ENCODE assay signal across 8 cellular contexts in the genomic region with DNA sequence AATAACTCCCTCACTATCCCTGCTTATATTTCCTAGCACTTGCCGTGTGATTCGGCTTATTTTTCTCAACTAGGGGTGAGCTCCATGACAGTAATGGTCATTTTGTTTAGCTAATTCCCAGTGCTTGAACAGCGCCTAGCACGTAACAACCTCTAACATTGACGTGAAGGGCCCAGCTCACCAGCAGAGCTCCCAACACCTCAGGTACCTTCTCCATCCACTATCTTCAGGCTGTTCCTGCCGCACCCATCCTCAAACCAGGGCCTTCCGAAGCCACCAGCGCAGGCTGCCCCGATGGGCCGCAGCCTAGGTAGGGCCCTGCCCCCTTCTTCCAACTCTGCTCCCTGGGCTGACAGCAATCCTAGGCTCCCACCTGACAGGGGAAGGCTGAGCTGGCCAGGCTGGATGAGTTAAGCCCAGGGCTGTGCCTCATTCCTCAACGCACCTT. TPM values are rescaled to one million over a fixed set of nuclear protein-coding genes. Genes with fewer than 3 reads are reported as not detected.
DNase-seq lines count a peak whose midpoint lies in the region; ATAC-seq and TF ChIP-seq lines count a peak whose summit lies in the region.

No MANE protein-coding gene starts in this region.

- H3K9me3 Mint-ChIP-seq in activated naive CD4-positive, alpha-beta T cell treated with anti-CD3 and anti-CD28 coated beads, Interleukin-2, amount 50 U/mL, for 72 hours, result no peaks in the 10 kb centered on the region

- 19 to 30% methylated on average over 11 of the region's 11 CpGs for WGBS in sigmoid colon, 2 donors

- TF ChIP-seq POLR2A in sigmoid colon (IDR thresholded peaks at IDR 0.05), result no peak

- DNase-seq in activated CD8-positive, alpha-beta memory T cell treated with anti-CD3 and anti-CD28 coated beads for 24 hours, result peak; percentile 69
- DNase-seq in activated CD8-positive, alpha-beta memory T cell treated with anti-CD3 and anti-CD28 coated beads, Interleukin-2, amount 50 U/mL, for 4 hours, result no peak
- DNase-seq in activated naive CD4-positive, alpha-beta T cell treated with anti-CD3 and anti-CD28 coated beads, Interleukin-2, amount 50 U/mL, for 72 hours (ENCODE audit: low spot score in 2 of 2), result no peak
- DNase-seq in right atrium auricular region (ENCODE audit: low spot score) (no peak), sigmoid colon (no peak), NOMO-1 treated with DMSO at 0.1 percent for 48 hours (lab: John Stamatoyannopoulos, UW; ENCODE audit: unreplicated experiment) (no peak), NCI-H526 treated with DMSO at 0.1 percent for 48 hours (lab: John Stamatoyannopoulos, UW) (no peak), HCEC 1CT (no peak)

- no peak for TF ChIP-seq EP300 in sigmoid colon (IDR thresholded peaks at IDR 0.05)

- H3K4me1 ChIP-seq in right atrium auricular region (peaks cover 0 to 24% of the 10 kb centered on the region in 2 donors), sigmoid colon (peaks cover 0 to 30% (median 20%) of the 10 kb centered on the region in 4 donors)

- H3K9me3 ChIP-seq in right atrium auricular region, result no peaks in the 10 kb centered on the region
- H3K9me3 ChIP-seq in sigmoid colon, result no peaks in the 10 kb centered on the region

- H3K36me3 ChIP-seq in right atrium auricular region (peaks cover 25% of the 10 kb centered on the region), sigmoid colon (peaks cover 14 to 42% (median 25%) of the 10 kb centered on the region in 4 donors)

- H3K27ac ChIP-seq in right atrium auricular region, result peak overlapping the region; percentile 83 to 90
- H3K27ac ChIP-seq in sigmoid colon, result peak overlapping the region; percentile 85 to 93 (median 92)

- ATAC-seq in activated naive CD4-positive, alpha-beta T cell treated with anti-CD3 and anti-CD28 coated beads, Interleukin-2, amount 50 U/mL, for 72 hours, result no peak

- TF ChIP-seq CTCF in right atrium auricular region (IDR thresholded peaks at IDR 0.05) (no peak), sigmoid colon (IDR thresholded peaks at IDR 0.05) (no peak)

- H3K4me3 ChIP-seq in right atrium auricular region, result peak overlapping the region; percentile 72 to 75
- peak overlapping the region; percentile 64 to 77 (median 72) for H3K4me3 ChIP-seq in sigmoid colon

- peak overlapping the region; percentile 98 for H3K27ac Mint-ChIP-seq in activated naive CD4-positive, alpha-beta T cell treated with anti-CD3 and anti-CD28 coated beads, Interleukin-2, amount 50 U/mL, for 72 hours

- peaks cover 50 to 51% of the 10 kb centered on the region in 2 donors for H3K36me3 Mint-ChIP-seq in activated naive CD4-positive, alpha-beta T cell treated with anti-CD3 and anti-CD28 coated beads, Interleukin-2, amount 50 U/mL, for 72 hours

- intact Hi-C loops in sigmoid colon (cut with DNase I), result loop anchor here (1.0 to 5.0 kb wide), 3 partner anchors 106 to 271 kb away; a partner anchor contains a TSS

- no peaks in the 10 kb centered on the region for H3K27me3 ChIP-seq in right atrium auricular region
- H3K27me3 ChIP-seq in sigmoid colon, result no peaks in the 10 kb centered on the region

RNA-seq across cellular contexts. Expression of a gene that starts 0.8 kb away (rescaled TPM):
- 1,000 to 10,000 TPM; 3,116 to 3,713 TPM for total RNA-seq in activated naive CD4-positive, alpha-beta T cell treated with anti-CD3 and anti-CD28 coated beads, Interleukin-2, amount 50 U/mL, for 72 hours
- total RNA-seq in right atrium auricular region, result 1,000 to 10,000 TPM; 1,059 to 1,806 TPM
- 1,000 to 10,000 TPM; 1,463 to 4,003 (median 3,231) TPM for total RNA-seq in sigmoid colon
- polyA plus RNA-seq in sigmoid colon, result 1,000 to 10,000 TPM; 3,825 to 6,196 (median 4,592) TPM
